ENCODE assay signal across 17 cellular contexts in the genomic region with DNA sequence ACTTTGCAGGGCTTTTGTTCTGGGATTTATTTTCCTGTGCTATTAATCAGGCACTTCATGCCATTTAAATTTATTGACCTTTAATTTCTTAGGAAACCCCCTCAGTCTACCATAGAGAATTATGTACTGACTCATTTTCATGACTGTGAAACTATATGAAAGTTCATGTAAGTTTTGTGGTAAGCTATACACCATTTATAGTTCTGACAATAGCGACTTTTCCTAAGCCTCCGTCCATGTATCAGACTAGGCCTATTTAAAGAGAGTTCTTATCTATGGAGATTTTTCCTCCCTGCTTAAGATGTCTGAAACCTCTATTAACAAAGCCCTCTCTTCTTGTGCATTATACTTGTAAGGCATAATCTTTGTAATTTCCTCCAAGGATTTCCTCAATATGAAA.
DNase-seq lines count a peak whose midpoint lies in the region; ATAC-seq, FAIRE-seq and TF ChIP-seq lines count a peak whose summit lies in the region.
"Had no signal": no experiment of that assay in that cellular context is flagged by ENCODE, and none has a peak within 500 bp of the region (broad histone marks: within the 10 kb centered on the region; RNA-seq: fewer than 3 reads in every experiment).

No MANE protein-coding gene starts in this region.

- ATAC-seq in GM18520 (IDR thresholded peaks at IDR 0.05; ENCODE audit: unreplicated experiment) = peak; percentile 44
- peak; percentile 38 for ATAC-seq in GM21381 (IDR thresholded peaks at IDR 0.05; ENCODE audit: unreplicated experiment)
- peak; percentile 27 for ATAC-seq in HG03342 (IDR thresholded peaks at IDR 0.05; ENCODE audit: unreplicated experiment)
- peak; percentile 66 for ATAC-seq in GM12878
- ATAC-seq: K562 had no signal

- no peaks in the 10 kb centered on the region for H3K79me2 ChIP-seq in GM12878 (ENCODE audit: control insufficient read depth, insufficient read depth, low read length)

- no peaks in the 10 kb centered on the region for H4K20me1 ChIP-seq in GM12878 (ENCODE audit: control insufficient read depth, insufficient read depth)

- TF ChIP-seq CTCF in GM12878 (IDR thresholded peaks at IDR 0.05 in 2 of 3, conservative IDR thresholded peaks at IDR 0.05 in 1 of 3; ENCODE audit: control insufficient read depth in 2 of 3, extremely low read depth in 1 of 3, insufficient read depth in 1 of 3, low read depth in 3 of 3, low read length in 3 of 3) (no peak), RWPE1 (conservative IDR thresholded peaks at IDR 0.05; ENCODE audit: low read depth) (no peak)

- H3K4me2 ChIP-seq in GM12878 (ENCODE audit: control insufficient read depth, insufficient read depth) = peak overlapping the region; percentile 27; the same call in 1 of the 2 replicates

- H3K36me3 ChIP-seq in GM12878 (ENCODE audit: control insufficient read depth in 2 of 2, insufficient read depth in 2 of 2, low read length in 1 of 2) = no peaks in the 10 kb centered on the region

- no peak overlapping the region for H3K4me3 ChIP-seq in GM12878
- H3K4me3 ChIP-seq: K562, testis had no signal

- H3K27ac ChIP-seq in GM12878 (ENCODE audit: control insufficient read depth, insufficient read depth) (peak overlapping the region; percentile 18; the same call in 1 of the 2 replicates), RWPE1 (no peak overlapping the region)
- H3K27ac ChIP-seq: testis had no signal

- 2% methylated on average over 2 of the region's 2 CpGs for WGBS in GM12878 (ENCODE audit: insufficient coverage, insufficient replicate concordance, low lambda C conversion rate, missing lambda C conversion rate)

- POLR2A ChIA-PET in GM12878 (lab: Charles Lee) (no interaction called here), RWPE1 (lab: Yijun Ruan, JAX; ENCODE audit: low non-redundant PET) (no interaction called here)

- intact Hi-C loops in GM12878 (cut with micrococcal nuclease; ENCODE audit: unreplicated experiment) = loop anchor here (5.0 to 10.0 kb wide), 3 partner anchors 145 to 593 kb away; no protein-coding TSS in a partner anchor

- in situ Hi-C loops in GM12878 (cut with MboI) = no loop called here

- no peaks in the 10 kb centered on the region for H3K9me3 ChIP-seq in GM12878 (replicated peaks; ENCODE audit: control insufficient read depth, insufficient read depth, low read length)
- H3K9me3 ChIP-seq: testis had no signal

- SMC1A ChIA-PET in GM12878 (lab: Charles Lee; ENCODE audit: uncharacterized antibody, unreplicated experiment) = interaction anchor here (0.6 to 1.1 kb wide), 3 partner anchors 12 to 330 kb away, joined by 3 to 4 read pairs (median 3); no protein-coding TSS in a partner anchor

- RAD21 ChIA-PET in GM12878 (lab: Charles Lee; ENCODE audit: unreplicated experiment) = interaction anchor here (1.0 kb wide), 1 partner anchor 586 kb away, joined by 3 read pairs; no protein-coding TSS in a partner anchor

- no peak for TF ChIP-seq POLR2A in GM12878 (IDR thresholded peaks at IDR 0.05; ENCODE audit: low read depth, low read length)

- H3K4me1 ChIP-seq in GM12878 (ENCODE audit: control insufficient read depth, insufficient read depth, low read length) = peaks cover 13% of the 10 kb centered on the region
- H3K4me1 ChIP-seq: testis had no signal

- no peak for TF ChIP-seq RAD21 in GM12878 (IDR thresholded peaks at IDR 0.05; ENCODE audit: insufficient read depth, low read depth, low read length)

- FAIRE-seq in GM12878 (lab: Jason Lieb, UNC) = no peak
- FAIRE-seq: islet of Langerhans, K562, small intestine had no signal

- DNase-seq in GM12878 (ENCODE audit: low read depth, low spot score) = no peak
- DNase-seq in activated effector memory CD4-positive, alpha-beta T cell treated with Interleukin-2 at 50 U/mL for 16 hours = no peak
- DNase-seq in GOT3 (lab: John Stamatoyannopoulos, UW) = no peak
- DNase-seq in RWPE1 (ENCODE audit: low spot score) = no peak
- DNase-seq: activated CD8-positive, alpha-beta memory T cell treated with anti-CD3 and anti-CD28 coated beads for 24 hours; CD4-positive, alpha-beta memory T cell; midbrain; NCI-H1417 treated with DMSO at 0.1 percent for 48 hours; NCI-H510A treated with DMSO at 0.1 percent for 48 hours; small intestine; T-helper 9 cell; testis had no signal

- H2AFZ ChIP-seq in GM12878 (ENCODE audit: control insufficient read depth, low read depth, low read length) = no peak overlapping the region

- no TSS peak for BruUV-seq in GM12878 (replicated peaks; lab: Mats Ljungman, UMichigan)

- CTCF ChIA-PET in GM12878 (lab: Yijun Ruan, JAX) = no interaction called here
- CTCF ChIA-PET in RWPE1 (lab: Yijun Ruan, JAX) = no interaction called here

- TF ChIP-seq EP300 in GM12878 (IDR thresholded peaks at IDR 0.05; ENCODE audit: borderline replicate concordance in 1 of 2, control insufficient read depth in 1 of 2, low read depth in 2 of 2, low read length in 2 of 2) = 0 out of 4 replicates have a peak, but pooled peaks of 1 of the 2 experiments have one; percentile 22

- no peaks in the 10 kb centered on the region for H3K27me3 ChIP-seq in GM12878 (replicated peaks in 1 of 2; ENCODE audit: control insufficient read depth in 2 of 2, insufficient read depth in 2 of 2, low read length in 1 of 2)
- H3K27me3 ChIP-seq: testis had no signal

- no peak overlapping the region for H3K9ac ChIP-seq in GM12878 (ENCODE audit: control insufficient read depth, insufficient read depth, low read length)

TF ChIP-seq in GM12878, 131 proteins besides CTCF, POLR2A, EP300 and RAD21:
- TF ChIP-seq JUNB (IDR thresholded peaks at IDR 0.05) = peak; percentile 36; the same call in 1 of the 2 replicates
- TF ChIP-seq RUNX3 (IDR thresholded peaks at IDR 0.05; ENCODE audit: low read length) = peak; percentile 61
- TF ChIP-seq ATF7 (IDR thresholded peaks at IDR 0.05; ENCODE audit: low read depth) = no peak
- TF ChIP-seq FOXM1 (IDR thresholded peaks at IDR 0.05; ENCODE audit: low read depth, low read length) = peak; percentile 45; the same call in 1 of the 2 replicates
- TF ChIP-seq IKZF2 (IDR thresholded peaks at IDR 0.05) = 0 out of 4 replicates have a peak, but pooled peaks of 1 of the 2 experiments have one; percentile 10
- TF ChIP-seq NFIC (IDR thresholded peaks at IDR 0.05; ENCODE audit: low read depth, low read length) = peak; percentile 45; the same call in 1 of the 2 replicates
- TF ChIP-seq, protein P1, sequence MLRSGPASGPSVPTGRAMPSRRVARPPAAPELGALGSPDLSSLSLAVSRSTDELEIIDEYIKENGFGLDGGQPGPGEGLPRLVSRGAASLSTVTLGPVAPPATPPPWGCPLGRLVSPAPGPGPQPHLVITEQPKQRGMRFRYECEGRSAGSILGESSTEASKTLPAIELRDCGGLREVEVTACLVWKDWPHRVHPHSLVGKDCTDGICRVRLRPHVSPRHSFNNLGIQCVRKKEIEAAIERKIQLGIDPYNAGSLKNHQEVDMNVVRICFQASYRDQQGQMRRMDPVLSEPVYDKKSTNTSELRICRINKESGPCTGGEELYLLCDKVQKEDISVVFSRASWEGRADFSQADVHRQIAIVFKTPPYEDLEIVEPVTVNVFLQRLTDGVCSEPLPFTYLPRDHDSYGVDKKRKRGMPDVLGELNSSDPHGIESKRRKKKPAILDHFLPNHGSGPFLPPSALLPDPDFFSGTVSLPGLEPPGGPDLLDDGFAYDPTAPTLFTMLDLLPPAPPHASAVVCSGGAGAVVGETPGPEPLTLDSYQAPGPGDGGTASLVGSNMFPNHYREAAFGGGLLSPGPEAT (IDR thresholded peaks at IDR 0.05; ENCODE audit: low read depth) = peak; percentile 37; the same call in 1 of the 2 replicates
- peak; percentile 28 for TF ChIP-seq MEF2B (IDR thresholded peaks at IDR 0.05; ENCODE audit: partially characterized antibody, poor library complexity, severe bottlenecking)
- TF ChIP-seq MEF2A (IDR thresholded peaks at IDR 0.05; ENCODE audit: insufficient read depth, low read depth, low read length) = peak; percentile 57; the same call in 1 of the 2 replicates
- TF ChIP-seq, protein P2, sequence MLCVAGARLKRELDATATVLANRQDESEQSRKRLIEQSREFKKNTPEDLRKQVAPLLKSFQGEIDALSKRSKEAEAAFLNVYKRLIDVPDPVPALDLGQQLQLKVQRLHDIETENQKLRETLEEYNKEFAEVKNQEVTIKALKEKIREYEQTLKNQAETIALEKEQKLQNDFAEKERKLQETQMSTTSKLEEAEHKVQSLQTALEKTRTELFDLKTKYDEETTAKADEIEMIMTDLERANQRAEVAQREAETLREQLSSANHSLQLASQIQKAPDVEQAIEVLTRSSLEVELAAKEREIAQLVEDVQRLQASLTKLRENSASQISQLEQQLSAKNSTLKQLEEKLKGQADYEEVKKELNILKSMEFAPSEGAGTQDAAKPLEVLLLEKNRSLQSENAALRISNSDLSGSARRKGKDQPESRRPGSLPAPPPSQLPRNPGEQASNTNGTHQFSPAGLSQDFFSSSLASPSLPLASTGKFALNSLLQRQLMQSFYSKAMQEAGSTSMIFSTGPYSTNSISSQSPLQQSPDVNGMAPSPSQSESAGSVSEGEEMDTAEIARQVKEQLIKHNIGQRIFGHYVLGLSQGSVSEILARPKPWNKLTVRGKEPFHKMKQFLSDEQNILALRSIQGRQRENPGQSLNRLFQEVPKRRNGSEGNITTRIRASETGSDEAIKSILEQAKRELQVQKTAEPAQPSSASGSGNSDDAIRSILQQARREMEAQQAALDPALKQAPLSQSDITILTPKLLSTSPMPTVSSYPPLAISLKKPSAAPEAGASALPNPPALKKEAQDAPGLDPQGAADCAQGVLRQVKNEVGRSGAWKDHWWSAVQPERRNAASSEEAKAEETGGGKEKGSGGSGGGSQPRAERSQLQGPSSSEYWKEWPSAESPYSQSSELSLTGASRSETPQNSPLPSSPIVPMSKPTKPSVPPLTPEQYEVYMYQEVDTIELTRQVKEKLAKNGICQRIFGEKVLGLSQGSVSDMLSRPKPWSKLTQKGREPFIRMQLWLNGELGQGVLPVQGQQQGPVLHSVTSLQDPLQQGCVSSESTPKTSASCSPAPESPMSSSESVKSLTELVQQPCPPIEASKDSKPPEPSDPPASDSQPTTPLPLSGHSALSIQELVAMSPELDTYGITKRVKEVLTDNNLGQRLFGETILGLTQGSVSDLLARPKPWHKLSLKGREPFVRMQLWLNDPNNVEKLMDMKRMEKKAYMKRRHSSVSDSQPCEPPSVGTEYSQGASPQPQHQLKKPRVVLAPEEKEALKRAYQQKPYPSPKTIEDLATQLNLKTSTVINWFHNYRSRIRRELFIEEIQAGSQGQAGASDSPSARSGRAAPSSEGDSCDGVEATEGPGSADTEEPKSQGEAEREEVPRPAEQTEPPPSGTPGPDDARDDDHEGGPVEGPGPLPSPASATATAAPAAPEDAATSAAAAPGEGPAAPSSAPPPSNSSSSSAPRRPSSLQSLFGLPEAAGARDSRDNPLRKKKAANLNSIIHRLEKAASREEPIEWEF (IDR thresholded peaks at IDR 0.05; ENCODE audit: insufficient replicate concordance, low read depth, low read length) = no peak
